In genomic region chr6:109271622-109272021, GRCh38 we compare ENCODE assay signal across 9 cellular contexts.
"Had no signal": no experiment of that assay in that cellular context is flagged by ENCODE, and none has a peak within 500 bp of the region (broad histone marks: within the 10 kb centered on the region; RNA-seq: fewer than 3 reads in every experiment).

No MANE protein-coding gene starts in this region.

- H3K9me3 ChIP-seq: HAP-1 had no signal

- H3K36me3 ChIP-seq: HAP-1 had no signal

- ATAC-seq: HCT116 had no signal

- H3K4me1 ChIP-seq: HAP-1 had no signal

- FAIRE-seq: HTR-8/SVneo had no signal

- H3K4me2 ChIP-seq: KMS-11 had no signal

- H2AFZ ChIP-seq: GM23248 had no signal

- DNase-seq: GM23248, GOT3, H7, Karpas-422, KBM-7 had no signal

- H3K27ac ChIP-seq: GM23248, KMS-11 had no signal

- H3K4me3 ChIP-seq: GM23248, HAP-1 had no signal

- H3K9ac ChIP-seq: GM23248, KMS-11 had no signal
